In genomic region chr19:58009666-58010301, GRCh38 we compare ENCODE assay signal across 1 cellular context.
TF ChIP-seq lines count a peak whose summit lies in the region.

No MANE protein-coding gene starts in this region.

TF ChIP-seq in WTC11, 78 proteins besides CTCF, POLR2A, EP300 and RAD21 (continued from another document):
- TF ChIP-seq ARID4B (CRISPR knock-in tag; IDR thresholded peaks at IDR 0.05; ENCODE audit: borderline replicate concordance) (peak; percentile 85), NR1H2 (CRISPR knock-in tag; IDR thresholded peaks at IDR 0.05) (no peak), NR2C2 (CRISPR knock-in tag; IDR thresholded peaks at IDR 0.05) (0 out of 2 replicates have a peak, but pooled peaks have one; percentile 39), SMAD4 (CRISPR knock-in tag; IDR thresholded peaks at IDR 0.05) (0 out of 2 replicates have a peak, but pooled peaks have one; percentile 53), FOXP4 (CRISPR knock-in tag; IDR thresholded peaks at IDR 0.05) (peak; percentile 56; the same call in 1 of the 2 replicates), ZNF281 (CRISPR knock-in tag; IDR thresholded peaks at IDR 0.05) (0 out of 2 replicates have a peak, but pooled peaks have one; percentile 47), TP53 (CRISPR knock-in tag; IDR thresholded peaks at IDR 0.05) (0 out of 2 replicates have a peak, but pooled peaks have one; percentile 39), FOXP1 (CRISPR knock-in tag; IDR thresholded peaks at IDR 0.05; ENCODE audit: borderline replicate concordance) (peak; percentile 54; the same call in 1 of the 2 replicates), E2F5 (CRISPR knock-in tag; IDR thresholded peaks at IDR 0.05) (0 out of 2 replicates have a peak, but pooled peaks have one; percentile 37)
- TF ChIP-seq, protein P1, sequence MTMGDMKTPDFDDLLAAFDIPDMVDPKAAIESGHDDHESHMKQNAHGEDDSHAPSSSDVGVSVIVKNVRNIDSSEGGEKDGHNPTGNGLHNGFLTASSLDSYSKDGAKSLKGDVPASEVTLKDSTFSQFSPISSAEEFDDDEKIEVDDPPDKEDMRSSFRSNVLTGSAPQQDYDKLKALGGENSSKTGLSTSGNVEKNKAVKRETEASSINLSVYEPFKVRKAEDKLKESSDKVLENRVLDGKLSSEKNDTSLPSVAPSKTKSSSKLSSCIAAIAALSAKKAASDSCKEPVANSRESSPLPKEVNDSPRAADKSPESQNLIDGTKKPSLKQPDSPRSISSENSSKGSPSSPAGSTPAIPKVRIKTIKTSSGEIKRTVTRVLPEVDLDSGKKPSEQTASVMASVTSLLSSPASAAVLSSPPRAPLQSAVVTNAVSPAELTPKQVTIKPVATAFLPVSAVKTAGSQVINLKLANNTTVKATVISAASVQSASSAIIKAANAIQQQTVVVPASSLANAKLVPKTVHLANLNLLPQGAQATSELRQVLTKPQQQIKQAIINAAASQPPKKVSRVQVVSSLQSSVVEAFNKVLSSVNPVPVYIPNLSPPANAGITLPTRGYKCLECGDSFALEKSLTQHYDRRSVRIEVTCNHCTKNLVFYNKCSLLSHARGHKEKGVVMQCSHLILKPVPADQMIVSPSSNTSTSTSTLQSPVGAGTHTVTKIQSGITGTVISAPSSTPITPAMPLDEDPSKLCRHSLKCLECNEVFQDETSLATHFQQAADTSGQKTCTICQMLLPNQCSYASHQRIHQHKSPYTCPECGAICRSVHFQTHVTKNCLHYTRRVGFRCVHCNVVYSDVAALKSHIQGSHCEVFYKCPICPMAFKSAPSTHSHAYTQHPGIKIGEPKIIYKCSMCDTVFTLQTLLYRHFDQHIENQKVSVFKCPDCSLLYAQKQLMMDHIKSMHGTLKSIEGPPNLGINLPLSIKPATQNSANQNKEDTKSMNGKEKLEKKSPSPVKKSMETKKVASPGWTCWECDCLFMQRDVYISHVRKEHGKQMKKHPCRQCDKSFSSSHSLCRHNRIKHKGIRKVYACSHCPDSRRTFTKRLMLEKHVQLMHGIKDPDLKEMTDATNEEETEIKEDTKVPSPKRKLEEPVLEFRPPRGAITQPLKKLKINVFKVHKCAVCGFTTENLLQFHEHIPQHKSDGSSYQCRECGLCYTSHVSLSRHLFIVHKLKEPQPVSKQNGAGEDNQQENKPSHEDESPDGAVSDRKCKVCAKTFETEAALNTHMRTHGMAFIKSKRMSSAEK (CRISPR knock-in tag; IDR thresholded peaks at IDR 0.05; ENCODE audit: borderline replicate concordance): no peak
